Comparison of ENCODE assay signal across 8 cellular contexts in genomic region chr2:69802781-69803367, GRCh38. TPM values are rescaled to one million over a fixed set of nuclear protein-coding genes. Genes with fewer than 3 reads are reported as not detected.
DNase-seq lines count a peak whose midpoint lies in the region; ATAC-seq and TF ChIP-seq lines count a peak whose summit lies in the region.
"Not testable (repeated sequence)": the region's sequence is repeated elsewhere in the genome, so short reads cannot be mapped to it uniquely, and the experiment has no call there.

No MANE protein-coding gene starts in this region.

- not testable (repeated sequence) for H3K79me2 ChIP-seq in Karpas-422 (ENCODE audit: low read length); parathyroid adenoma

- H3K36me3 Mint-ChIP-seq in T-helper 17 cell (ENCODE audit: low read depth), result not testable (repeated sequence)

- peak; percentile 53 for ATAC-seq in GM19023 (IDR thresholded peaks at IDR 0.05; ENCODE audit: unreplicated experiment)
- ATAC-seq in GM21447 (IDR thresholded peaks at IDR 0.05; ENCODE audit: unreplicated experiment), result peak; percentile 62
- ATAC-seq in HG02763 (IDR thresholded peaks at IDR 0.05; ENCODE audit: unreplicated experiment), result peak; percentile 59
- peak; percentile 52 for ATAC-seq in HG03159 (IDR thresholded peaks at IDR 0.05; ENCODE audit: unreplicated experiment)
- ATAC-seq in T-helper 17 cell, result not testable (repeated sequence)

- in situ Hi-C loops in GM13976 (cut with MboI; ENCODE audit: low sequenced_read_pairs, unreplicated experiment), result not testable (repeated sequence)

- H3K4me3 ChIP-seq in Karpas-422 (ENCODE audit: low read length); parathyroid adenoma (ENCODE audit: low read depth, low read length): not testable (repeated sequence)

- peak overlapping the region; percentile 58; the same call in 1 of the 2 replicates for H2AFZ ChIP-seq in Karpas-422 (ENCODE audit: low read length)
- not testable (repeated sequence) for H2AFZ ChIP-seq in parathyroid adenoma

- H3K4me1 Mint-ChIP-seq in T-helper 17 cell, result peaks cover 21% of the 10 kb centered on the region

- not testable (repeated sequence) for H3K36me3 ChIP-seq in Karpas-422 (ENCODE audit: insufficient read depth, low read length); parathyroid adenoma (ENCODE audit: control insufficient read depth, insufficient read depth, low read length)

- peak overlapping the region; percentile 62 for H3K4me2 ChIP-seq in Karpas-422 (ENCODE audit: low read depth, low read length, poor library complexity, severe bottlenecking)
- not testable (repeated sequence) for H3K4me2 ChIP-seq in parathyroid adenoma (ENCODE audit: low read length)

- H3K27ac Mint-ChIP-seq in T-helper 17 cell, result peak overlapping the region; percentile 0

- H3K27ac ChIP-seq in Karpas-422 (ENCODE audit: low read length), result peak overlapping the region; percentile 44
- peak overlapping the region; percentile 25 for H3K27ac ChIP-seq in parathyroid adenoma

- not testable (repeated sequence) for TF ChIP-seq CTCF in GM13976 (IDR thresholded peaks at IDR 0.05; ENCODE audit: borderline replicate concordance, control extremely low read depth, extremely low read depth, insufficient read depth, missing control alignments); parathyroid adenoma (IDR thresholded peaks at IDR 0.05)

- not testable (repeated sequence) for H3K9ac ChIP-seq in Karpas-422 (ENCODE audit: low read length); parathyroid adenoma

- not testable (repeated sequence) for H3K27me3 Mint-ChIP-seq in T-helper 17 cell

- H3K4me1 ChIP-seq in Karpas-422 (ENCODE audit: low read length) (peaks cover 29% of the 10 kb centered on the region), parathyroid adenoma (peaks cover 42% of the 10 kb centered on the region)

- not testable (repeated sequence) for H3K27me3 ChIP-seq in Karpas-422 (ENCODE audit: low read length); parathyroid adenoma (ENCODE audit: control insufficient read depth, insufficient read depth, low read length)

- H4K20me1 ChIP-seq in Karpas-422 (ENCODE audit: insufficient read depth, low read depth, low read length), result not testable (repeated sequence)

- not testable (repeated sequence) for H3K4me3 Mint-ChIP-seq in T-helper 17 cell

- DNase-seq in GM13976 (ENCODE audit: low spot score) (peak; percentile 44), Karpas-422 (peak; percentile 85)
- not testable (repeated sequence) for DNase-seq in T-helper 17 cell

- not testable (repeated sequence) for H3K9me3 ChIP-seq in Karpas-422 (ENCODE audit: low read length); T-helper 17 cell (ENCODE audit: control insufficient read depth, low read length, poor library complexity, severe bottlenecking); parathyroid adenoma (ENCODE audit: control insufficient read depth, low read length)

- not testable (repeated sequence) for H3K9me2 ChIP-seq in Karpas-422 (replicated peaks; ENCODE audit: insufficient read depth, low read length)

RNA-seq across cellular contexts. Expression of gene GMCL1, which starts 26.6 kb away (rescaled TPM):
- total RNA-seq in Karpas-422 (2014; rRNA removed; shearing (Covaris generic); ENCODE audit: low replicate concordance), result 34.4 and 75.3 TPM in 2 replicates
- 10 to 100 TPM; 25.1 to 26.0 TPM for total RNA-seq in T-helper 17 cell
